1 cellular context compared by ENCODE assay signal in genomic region chr17:75262112-75262606, GRCh38.
TF ChIP-seq lines count a peak whose summit lies in the region.

No MANE protein-coding gene starts in this region.

TF ChIP-seq in K562, 482 proteins besides CTCF, POLR2A, EP300 and RAD21 (continues in another document):
- TF ChIP-seq FOXA3 (CRISPR knock-in tag; conservative IDR thresholded peaks at IDR 0.05 in 1 of 2, IDR thresholded peaks at IDR 0.05 in 1 of 2) (no peak), DIDO1 (tag; IDR thresholded peaks at IDR 0.05; ENCODE audit: low read depth) (no peak), FOXP1 (CRISPR knock-in tag; IDR thresholded peaks at IDR 0.05) (0 out of 2 replicates have a peak, but pooled peaks have one; percentile 61), BCOR (IDR thresholded peaks at IDR 0.05) (no peak), STAG1 (CRISPR knock-in tag; IDR thresholded peaks at IDR 0.05; ENCODE audit: borderline replicate concordance) (no peak), ZNF311 (CRISPR knock-in tag; IDR thresholded peaks at IDR 0.05) (no peak), HMGXB4 (CRISPR knock-in tag; IDR thresholded peaks at IDR 0.05) (peak; percentile 65; the same call in 1 of the 2 replicates), C11orf30 (IDR thresholded peaks at IDR 0.05; ENCODE audit: low read depth) (no peak), SMARCE1 (IDR thresholded peaks at IDR 0.05) (no peak), SRSF3 (IDR thresholded peaks at IDR 0.05; ENCODE audit: insufficient read depth, low read length) (no peak), KLF10 (CRISPR knock-in tag; IDR thresholded peaks at IDR 0.05) (no peak), ZNF253 (CRISPR knock-in tag; conservative IDR thresholded peaks at IDR 0.05) (no peak), HBP1 (CRISPR knock-in tag; IDR thresholded peaks at IDR 0.05) (no peak), KAT7 (CRISPR knock-in tag; IDR thresholded peaks at IDR 0.05; ENCODE audit: borderline replicate concordance) (no peak), BRD4 (IDR thresholded peaks at IDR 0.05) (no peak), ZNF143 (CRISPR knock-in tag; IDR thresholded peaks at IDR 0.05) (no peak), ZNF263 (CRISPR knock-in tag; IDR thresholded peaks at IDR 0.05; ENCODE audit: borderline replicate concordance) (no peak), SAP30 (IDR thresholded peaks at IDR 0.05; ENCODE audit: borderline replicate concordance, insufficient read depth, low read depth, low read length, poor library complexity, severe bottlenecking) (peak; percentile 45), NR2F6 (CRISPR knock-in tag; IDR thresholded peaks at IDR 0.05) (no peak), E2F3 (CRISPR knock-in tag; IDR thresholded peaks at IDR 0.05) (no peak), ZBTB26 (CRISPR knock-in tag; IDR thresholded peaks at IDR 0.05) (no peak), RHOXF2B (CRISPR knock-in tag; conservative IDR thresholded peaks at IDR 0.05) (no peak), DDX20 (tag; IDR thresholded peaks at IDR 0.05; ENCODE audit: low read depth) (no peak), CTBP1 (IDR thresholded peaks at IDR 0.05; ENCODE audit: borderline replicate concordance) (no peak), CBX3 (IDR thresholded peaks at IDR 0.05; ENCODE audit: borderline replicate concordance in 1 of 2, low read length in 2 of 2) (no peak), TRIM25 (IDR thresholded peaks at IDR 0.05; ENCODE audit: borderline replicate concordance) (no peak), PHB (CRISPR knock-in tag; IDR thresholded peaks at IDR 0.05) (no peak), ESRRA (IDR thresholded peaks at IDR 0.05; ENCODE audit: borderline replicate concordance, low read depth) (no peak), ZKSCAN1 (IDR thresholded peaks at IDR 0.05; ENCODE audit: low read depth, low read length) (no peak), NFIX (CRISPR knock-in tag; IDR thresholded peaks at IDR 0.05; ENCODE audit: low read depth) (no peak), MCM2 (IDR thresholded peaks at IDR 0.05; ENCODE audit: low read depth) (no peak), ZNF175 (CRISPR knock-in tag; IDR thresholded peaks at IDR 0.05; ENCODE audit: low read depth) (no peak), RNF2 (IDR thresholded peaks at IDR 0.05) (no peak), NFIC (IDR thresholded peaks at IDR 0.05) (no peak), BHLHE40 (IDR thresholded peaks at IDR 0.05; ENCODE audit: low read length) (no peak), HNRNPLL (IDR thresholded peaks at IDR 0.05; ENCODE audit: low read depth, low read length, poor library complexity, severe bottlenecking) (peak; percentile 91), THRAP3 (IDR thresholded peaks at IDR 0.05; ENCODE audit: borderline replicate concordance) (no peak), PTBP1 (IDR thresholded peaks at IDR 0.05; ENCODE audit: low read depth, low read length) (no peak), ZNF282 (CRISPR knock-in tag; IDR thresholded peaks at IDR 0.05) (0 out of 2 replicates have a peak, but pooled peaks have one; percentile 74), FOXA1 (IDR thresholded peaks at IDR 0.05; ENCODE audit: borderline replicate concordance) (no peak), SETDB1 (IDR thresholded peaks at IDR 0.05; ENCODE audit: low read length) (no peak), GTF2E2 (tag; IDR thresholded peaks at IDR 0.05) (0 out of 2 replicates have a peak, but pooled peaks have one; percentile 85), SRSF9 (IDR thresholded peaks at IDR 0.05; ENCODE audit: borderline replicate concordance, low read depth, low read length) (no peak), SIN3A (IDR thresholded peaks at IDR 0.05; ENCODE audit: borderline replicate concordance in 2 of 2, control insufficient read depth in 1 of 2, low read depth in 2 of 2, low read length in 2 of 2) (no peak), DPF2 (IDR thresholded peaks at IDR 0.05) (no peak), LCOR (CRISPR knock-in tag; IDR thresholded peaks at IDR 0.05) (no peak), JUN (IDR thresholded peaks at IDR 0.05; ENCODE audit: borderline replicate concordance, low read depth, low read length) (no peak), JUN (CRISPR knock-in tag; IDR thresholded peaks at IDR 0.05; ENCODE audit: borderline replicate concordance) (no peak), RBBP5 (IDR thresholded peaks at IDR 0.05; ENCODE audit: borderline replicate concordance, insufficient read depth, low read length, poor library complexity, severe bottlenecking) (no peak)
- TF ChIP-seq, protein P1, sequence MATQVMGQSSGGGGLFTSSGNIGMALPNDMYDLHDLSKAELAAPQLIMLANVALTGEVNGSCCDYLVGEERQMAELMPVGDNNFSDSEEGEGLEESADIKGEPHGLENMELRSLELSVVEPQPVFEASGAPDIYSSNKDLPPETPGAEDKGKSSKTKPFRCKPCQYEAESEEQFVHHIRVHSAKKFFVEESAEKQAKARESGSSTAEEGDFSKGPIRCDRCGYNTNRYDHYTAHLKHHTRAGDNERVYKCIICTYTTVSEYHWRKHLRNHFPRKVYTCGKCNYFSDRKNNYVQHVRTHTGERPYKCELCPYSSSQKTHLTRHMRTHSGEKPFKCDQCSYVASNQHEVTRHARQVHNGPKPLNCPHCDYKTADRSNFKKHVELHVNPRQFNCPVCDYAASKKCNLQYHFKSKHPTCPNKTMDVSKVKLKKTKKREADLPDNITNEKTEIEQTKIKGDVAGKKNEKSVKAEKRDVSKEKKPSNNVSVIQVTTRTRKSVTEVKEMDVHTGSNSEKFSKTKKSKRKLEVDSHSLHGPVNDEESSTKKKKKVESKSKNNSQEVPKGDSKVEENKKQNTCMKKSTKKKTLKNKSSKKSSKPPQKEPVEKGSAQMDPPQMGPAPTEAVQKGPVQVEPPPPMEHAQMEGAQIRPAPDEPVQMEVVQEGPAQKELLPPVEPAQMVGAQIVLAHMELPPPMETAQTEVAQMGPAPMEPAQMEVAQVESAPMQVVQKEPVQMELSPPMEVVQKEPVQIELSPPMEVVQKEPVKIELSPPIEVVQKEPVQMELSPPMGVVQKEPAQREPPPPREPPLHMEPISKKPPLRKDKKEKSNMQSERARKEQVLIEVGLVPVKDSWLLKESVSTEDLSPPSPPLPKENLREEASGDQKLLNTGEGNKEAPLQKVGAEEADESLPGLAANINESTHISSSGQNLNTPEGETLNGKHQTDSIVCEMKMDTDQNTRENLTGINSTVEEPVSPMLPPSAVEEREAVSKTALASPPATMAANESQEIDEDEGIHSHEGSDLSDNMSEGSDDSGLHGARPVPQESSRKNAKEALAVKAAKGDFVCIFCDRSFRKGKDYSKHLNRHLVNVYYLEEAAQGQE (CRISPR knock-in tag; IDR thresholded peaks at IDR 0.05; ENCODE audit: low read depth): no peak
- TF ChIP-seq, protein P2, sequence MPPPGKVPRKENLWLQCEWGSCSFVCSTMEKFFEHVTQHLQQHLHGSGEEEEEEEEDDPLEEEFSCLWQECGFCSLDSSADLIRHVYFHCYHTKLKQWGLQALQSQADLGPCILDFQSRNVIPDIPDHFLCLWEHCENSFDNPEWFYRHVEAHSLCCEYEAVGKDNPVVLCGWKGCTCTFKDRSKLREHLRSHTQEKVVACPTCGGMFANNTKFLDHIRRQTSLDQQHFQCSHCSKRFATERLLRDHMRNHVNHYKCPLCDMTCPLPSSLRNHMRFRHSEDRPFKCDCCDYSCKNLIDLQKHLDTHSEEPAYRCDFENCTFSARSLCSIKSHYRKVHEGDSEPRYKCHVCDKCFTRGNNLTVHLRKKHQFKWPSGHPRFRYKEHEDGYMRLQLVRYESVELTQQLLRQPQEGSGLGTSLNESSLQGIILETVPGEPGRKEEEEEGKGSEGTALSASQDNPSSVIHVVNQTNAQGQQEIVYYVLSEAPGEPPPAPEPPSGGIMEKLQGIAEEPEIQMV (tag; conservative IDR thresholded peaks at IDR 0.05; ENCODE audit: low read depth): no peak
- TF ChIP-seq, protein P3, sequence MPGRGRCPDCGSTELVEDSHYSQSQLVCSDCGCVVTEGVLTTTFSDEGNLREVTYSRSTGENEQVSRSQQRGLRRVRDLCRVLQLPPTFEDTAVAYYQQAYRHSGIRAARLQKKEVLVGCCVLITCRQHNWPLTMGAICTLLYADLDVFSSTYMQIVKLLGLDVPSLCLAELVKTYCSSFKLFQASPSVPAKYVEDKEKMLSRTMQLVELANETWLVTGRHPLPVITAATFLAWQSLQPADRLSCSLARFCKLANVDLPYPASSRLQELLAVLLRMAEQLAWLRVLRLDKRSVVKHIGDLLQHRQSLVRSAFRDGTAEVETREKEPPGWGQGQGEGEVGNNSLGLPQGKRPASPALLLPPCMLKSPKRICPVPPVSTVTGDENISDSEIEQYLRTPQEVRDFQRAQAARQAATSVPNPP (IDR thresholded peaks at IDR 0.05; ENCODE audit: borderline replicate concordance, insufficient read depth, insufficient read length): no peak
- TF ChIP-seq, protein P4, sequence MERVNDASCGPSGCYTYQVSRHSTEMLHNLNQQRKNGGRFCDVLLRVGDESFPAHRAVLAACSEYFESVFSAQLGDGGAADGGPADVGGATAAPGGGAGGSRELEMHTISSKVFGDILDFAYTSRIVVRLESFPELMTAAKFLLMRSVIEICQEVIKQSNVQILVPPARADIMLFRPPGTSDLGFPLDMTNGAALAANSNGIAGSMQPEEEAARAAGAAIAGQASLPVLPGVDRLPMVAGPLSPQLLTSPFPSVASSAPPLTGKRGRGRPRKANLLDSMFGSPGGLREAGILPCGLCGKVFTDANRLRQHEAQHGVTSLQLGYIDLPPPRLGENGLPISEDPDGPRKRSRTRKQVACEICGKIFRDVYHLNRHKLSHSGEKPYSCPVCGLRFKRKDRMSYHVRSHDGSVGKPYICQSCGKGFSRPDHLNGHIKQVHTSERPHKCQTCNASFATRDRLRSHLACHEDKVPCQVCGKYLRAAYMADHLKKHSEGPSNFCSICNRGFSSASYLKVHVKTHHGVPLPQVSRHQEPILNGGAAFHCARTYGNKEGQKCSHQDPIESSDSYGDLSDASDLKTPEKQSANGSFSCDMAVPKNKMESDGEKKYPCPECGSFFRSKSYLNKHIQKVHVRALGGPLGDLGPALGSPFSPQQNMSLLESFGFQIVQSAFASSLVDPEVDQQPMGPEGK (CRISPR knock-in tag; IDR thresholded peaks at IDR 0.05; ENCODE audit: borderline replicate concordance): no peak
- TF ChIP-seq, protein P5, sequence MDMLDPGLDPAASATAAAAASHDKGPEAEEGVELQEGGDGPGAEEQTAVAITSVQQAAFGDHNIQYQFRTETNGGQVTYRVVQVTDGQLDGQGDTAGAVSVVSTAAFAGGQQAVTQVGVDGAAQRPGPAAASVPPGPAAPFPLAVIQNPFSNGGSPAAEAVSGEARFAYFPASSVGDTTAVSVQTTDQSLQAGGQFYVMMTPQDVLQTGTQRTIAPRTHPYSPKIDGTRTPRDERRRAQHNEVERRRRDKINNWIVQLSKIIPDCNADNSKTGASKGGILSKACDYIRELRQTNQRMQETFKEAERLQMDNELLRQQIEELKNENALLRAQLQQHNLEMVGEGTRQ (CRISPR knock-in tag; IDR thresholded peaks at IDR 0.05): no peak
